8 cellular contexts compared by ENCODE assay signal in the genomic region with DNA sequence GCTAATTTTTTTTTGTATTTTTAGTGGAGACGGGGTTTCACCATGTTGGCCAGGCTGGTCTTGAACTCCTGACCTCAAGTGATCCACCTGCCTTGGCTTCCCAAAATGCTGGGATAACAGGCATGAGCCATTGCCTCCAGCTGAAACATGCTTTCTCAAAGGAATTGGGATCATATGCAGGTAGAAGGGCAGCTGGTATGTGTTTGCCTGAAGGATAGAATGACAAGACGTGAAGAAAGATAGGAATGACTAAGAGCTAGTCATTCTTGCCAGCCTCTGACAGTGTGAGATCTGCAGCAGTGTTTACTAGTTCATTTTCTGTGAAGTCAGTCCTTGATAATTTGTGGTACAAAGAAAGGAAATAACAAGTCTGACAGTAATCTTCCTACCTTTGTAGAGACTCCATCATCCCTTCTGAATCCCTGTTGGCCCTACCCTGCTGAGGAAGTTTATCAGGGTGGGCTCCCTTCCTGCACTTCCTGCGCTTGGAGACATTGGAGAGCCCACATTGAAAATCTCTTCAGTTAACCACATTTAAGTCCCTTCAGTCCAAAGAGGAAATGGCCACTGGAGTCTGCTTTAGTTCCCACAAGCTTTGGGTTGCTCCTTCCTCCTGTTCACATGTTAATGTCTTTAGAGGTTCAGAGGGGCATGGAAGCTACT. TPM values are rescaled to one million over a fixed set of nuclear protein-coding genes. Genes with fewer than 3 reads are reported as not detected.
A peak's percentile ranks its signal among the peaks of the same experiment; 100 is the strongest.
DNase-seq lines count a peak whose midpoint lies in the region; ATAC-seq and TF ChIP-seq lines count a peak whose summit lies in the region.

No MANE protein-coding gene starts in this region.

- peaks cover 10% of the 10 kb centered on the region for H3K4me1 ChIP-seq in H9 (ENCODE audit: insufficient read depth, low read length)
- peaks cover 92 to 96% (median 93%) of the 10 kb centered on the region in 4 donors for H3K4me1 ChIP-seq in esophagus muscularis mucosa
- H3K4me1 ChIP-seq in skeletal muscle satellite cell (ENCODE audit: control insufficient read depth, insufficient read depth, low read length): peaks cover 79% of the 10 kb centered on the region

- no peak overlapping the region for H3K9ac ChIP-seq in H9 (ENCODE audit: extremely low read depth, insufficient read length, low read length)
- H3K9ac ChIP-seq in skeletal muscle satellite cell (ENCODE audit: low read depth, low read length): peak overlapping the region; percentile 77

- H3K14ac ChIP-seq in H9 (ENCODE audit: insufficient read depth, low read length): no peak overlapping the region

- H2BK20ac ChIP-seq in H9 (ENCODE audit: low read depth, low read length, poor library complexity, severe bottlenecking): no peak overlapping the region

- H3K23ac ChIP-seq in H9 (ENCODE audit: insufficient read length, low read depth, low read length): no peak overlapping the region

- H3K4ac ChIP-seq in H9 (ENCODE audit: low read depth, low read length): no peak overlapping the region

- H3K4me3 Mint-ChIP-seq in H9: no peak overlapping the region

- H3K4me3 ChIP-seq in esophagus muscularis mucosa (peak overlapping the region in 1 of 4 donors; percentile 10), skeletal muscle satellite cell (ENCODE audit: low read length) (peak overlapping the region; percentile 51)

- H3T11ph ChIP-seq in H9 (ENCODE audit: low read length): no peak overlapping the region

- intact Hi-C loops in esophagus muscularis mucosa (cut with DNase I): no loop called here

- H3K27me3 Mint-ChIP-seq in H9 (ENCODE audit: low read depth): no peaks in the 10 kb centered on the region

- H4K5ac ChIP-seq in H9 (ENCODE audit: insufficient read length, low read depth, low read length): no peak overlapping the region

- no peaks in the 10 kb centered on the region for H3K79me1 ChIP-seq in H9 (ENCODE audit: insufficient read depth, low read depth, low read length, poor library complexity, severe bottlenecking)

- H4K91ac ChIP-seq in H9 (ENCODE audit: insufficient read length, low read depth, low read length): no peak overlapping the region

- no peak for TF ChIP-seq POLR2A in esophagus muscularis mucosa (IDR thresholded peaks at IDR 0.05; ENCODE audit: low read depth)

- H3K4me1 Mint-ChIP-seq in H9: peaks cover 32 to 38% of the 10 kb centered on the region in 2 experiments

- H3K9me3 ChIP-seq in H9 (ENCODE audit: control insufficient read depth, low read depth, low read length): no peaks in the 10 kb centered on the region
- no peaks in the 10 kb centered on the region for H3K9me3 ChIP-seq in esophagus muscularis mucosa
- no peaks in the 10 kb centered on the region for H3K9me3 ChIP-seq in skeletal muscle satellite cell (replicated peaks; ENCODE audit: low read length)

- ATAC-seq in GM21381 (IDR thresholded peaks at IDR 0.05; ENCODE audit: unreplicated experiment): no peak
- no peak for ATAC-seq in HG03469 (IDR thresholded peaks at IDR 0.05; ENCODE audit: unreplicated experiment)

- no peak for TF ChIP-seq EP300 in esophagus muscularis mucosa (IDR thresholded peaks at IDR 0.05)

- H3K36me3 ChIP-seq in esophagus muscularis mucosa (peaks cover 6 to 43% (median 27%) of the 10 kb centered on the region in 4 donors), skeletal muscle satellite cell (ENCODE audit: insufficient read depth, low read length) (peaks cover 25% of the 10 kb centered on the region)

- H2BK120ac ChIP-seq in H9 (ENCODE audit: low read depth, low read length, poor library complexity, severe bottlenecking): no peak overlapping the region

- no peak for TF ChIP-seq CTCF in H9 (conservative IDR thresholded peaks at IDR 0.05)
- no peak for TF ChIP-seq CTCF in esophagus muscularis mucosa (IDR thresholded peaks at IDR 0.05)

- DNase-seq in A172 (ENCODE audit: low spot score): peak; percentile 95
- no peak for DNase-seq in H9
- peak; percentile 47 for DNase-seq in UCSD-AML1 (lab: John Stamatoyannopoulos, UW; ENCODE audit: unreplicated experiment)
- DNase-seq in esophagus muscularis mucosa (ENCODE audit: extremely low spot score): no peak
- no peak for DNase-seq in NCI-H526 treated with DMSO at 0.1 percent for 48 hours (lab: John Stamatoyannopoulos, UW)

- no peaks in the 10 kb centered on the region for H3K79me2 ChIP-seq in H9 (ENCODE audit: insufficient read depth, low read length)

- peak overlapping the region; percentile 34 for H3K18ac ChIP-seq in H9 (ENCODE audit: insufficient read length, low read depth, low read length)

- H3K23me2 ChIP-seq in H9 (ENCODE audit: insufficient read length, low read depth, low read length, poor library complexity, severe bottlenecking): no peaks in the 10 kb centered on the region

- no peaks in the 10 kb centered on the region for H3K27me3 ChIP-seq in H9 (ENCODE audit: insufficient read depth, low read length)
- no peaks in the 10 kb centered on the region for H3K27me3 ChIP-seq in esophagus muscularis mucosa
- no peaks in the 10 kb centered on the region for H3K27me3 ChIP-seq in skeletal muscle satellite cell (ENCODE audit: control insufficient read depth, insufficient read depth, low read length)

- no peaks in the 10 kb centered on the region for H4K20me1 ChIP-seq in H9 (ENCODE audit: control insufficient read depth, insufficient read depth, insufficient read length)

- H3K27ac ChIP-seq in H9 (ENCODE audit: insufficient read length, low read depth, low read length) (no peak overlapping the region), esophagus muscularis mucosa (replicated peaks in 1 of 4) (peak overlapping the region; percentile 56 to 100 (median 88))

- H3K4me2 ChIP-seq in H9 (ENCODE audit: insufficient read depth, insufficient read length, low read length) (no peak overlapping the region), skeletal muscle satellite cell (ENCODE audit: low read length) (peak overlapping the region; percentile 78)

- no peak overlapping the region for H2BK12ac ChIP-seq in H9 (ENCODE audit: insufficient read length, low read depth, low read length)

- H3K27ac Mint-ChIP-seq in H9: peak overlapping the region in 2 of 3 experiments; percentile 57 to 91; a peak in 3 of 7 replicates

- H2BK15ac ChIP-seq in H9 (ENCODE audit: low read depth, low read length): no peak overlapping the region

- no CpG with 5 or more reads among the region's 3 CpGs for WGBS in H9 (ENCODE audit: extremely low coverage, insufficient read length, low lambda C conversion rate)
- 62% methylated on average over 3 of the region's 3 CpGs for WGBS in esophagus muscularis mucosa

- H3K56ac ChIP-seq in H9 (ENCODE audit: insufficient read length, low read depth, low read length): no peak overlapping the region

- no peaks in the 10 kb centered on the region; a peak in 1 of 5 replicates for H3K9me3 Mint-ChIP-seq in H9

- no peak overlapping the region for H2BK5ac ChIP-seq in H9 (ENCODE audit: insufficient read length, low read length)

- no peak overlapping the region for H2AFZ ChIP-seq in H9 (ENCODE audit: low read length)

- H4K8ac ChIP-seq in H9 (replicated peaks; ENCODE audit: insufficient read length, low read depth, low read length): no peak overlapping the region

- H2AK5ac ChIP-seq in H9 (ENCODE audit: insufficient read length, low read length): no peak overlapping the region

- H3K36me3 Mint-ChIP-seq in H9 (ENCODE audit: insufficient read depth in 1 of 3, low read depth in 3 of 3): peaks cover 0 to 3% (median 0%) of the 10 kb centered on the region in 3 experiments; a peak in 2 of 7 replicates

RNA-seq across cellular contexts. Expression of gene CFLAR, which starts 14.7 kb away (rescaled TPM):
- total RNA-seq in A172 (2014; rRNA removed; shearing (Covaris generic)): 57.2 and 57.8 TPM in 2 replicates
- 5.7 and 7.6 TPM in 2 replicates for total RNA-seq in H9 (2021)
- 100 to 1,000 TPM; 137 to 236 (median 202) TPM for total RNA-seq in esophagus muscularis mucosa
- total RNA-seq in skeletal muscle satellite cell (2012; rRNA removed): 72.1 and 75.3 TPM in 2 replicates

RNA-seq across cellular contexts. Expression of gene CASP10, which starts 52.3 kb away (rescaled TPM):
- total RNA-seq in A172 (2014; rRNA removed; shearing (Covaris generic)): 3.2 and 3.9 TPM in 2 replicates
- 2.7 and 3.3 TPM in 2 replicates for total RNA-seq in H9 (2021)
- total RNA-seq in esophagus muscularis mucosa: 1 to 10 TPM; 2.2 to 7.3 (median 4.3) TPM
- 1.5 and 2.5 TPM in 2 replicates for total RNA-seq in skeletal muscle satellite cell (2012; rRNA removed)

RNA-seq across cellular contexts. Expression of gene NDUFB3, which starts 58.9 kb away (rescaled TPM):
- 238 and 435 TPM in 2 replicates for total RNA-seq in A172 (2014; rRNA removed; shearing (Covaris generic))
- 59.6 and 63.2 TPM in 2 replicates for total RNA-seq in H9 (2021)
- total RNA-seq in esophagus muscularis mucosa: 100 to 1,000 TPM in 1 of 4 donors, 10 to 100 TPM in 3; 36.0 to 100 (median 47.6) TPM
- total RNA-seq in skeletal muscle satellite cell (2012; rRNA removed): 62.9 and 96.6 TPM in 2 replicates

RNA-seq across cellular contexts. Expression of gene HYCC2, which starts 59.2 kb away (rescaled TPM):
- total RNA-seq in A172 (2014; rRNA removed; shearing (Covaris generic)): 8.6 and 22.8 TPM in 2 replicates
- total RNA-seq in H9 (2021): 13.3 and 13.7 TPM in 2 replicates
- total RNA-seq in esophagus muscularis mucosa: 10 to 100 TPM in 3 of 4 donors, 1 to 10 TPM in 1; 9.1 to 15.4 (median 10.8) TPM
- 8.1 and 8.7 TPM in 2 replicates for total RNA-seq in skeletal muscle satellite cell (2012; rRNA removed)

Comparison
In these comparisons a context has a peak if more than half of its experiments do, and no peak if none do; other contexts are left out.
1. DNase-seq: peak in A172 (single experiment) and UCSD-AML1 (single experiment); none in H9 (single experiment), esophagus muscularis mucosa (single experiment) and NCI-H526 treated with DMSO at 0.1 percent for 48 hours (single experiment).